10 cellular contexts compared by ENCODE assay signal in the genomic region with DNA sequence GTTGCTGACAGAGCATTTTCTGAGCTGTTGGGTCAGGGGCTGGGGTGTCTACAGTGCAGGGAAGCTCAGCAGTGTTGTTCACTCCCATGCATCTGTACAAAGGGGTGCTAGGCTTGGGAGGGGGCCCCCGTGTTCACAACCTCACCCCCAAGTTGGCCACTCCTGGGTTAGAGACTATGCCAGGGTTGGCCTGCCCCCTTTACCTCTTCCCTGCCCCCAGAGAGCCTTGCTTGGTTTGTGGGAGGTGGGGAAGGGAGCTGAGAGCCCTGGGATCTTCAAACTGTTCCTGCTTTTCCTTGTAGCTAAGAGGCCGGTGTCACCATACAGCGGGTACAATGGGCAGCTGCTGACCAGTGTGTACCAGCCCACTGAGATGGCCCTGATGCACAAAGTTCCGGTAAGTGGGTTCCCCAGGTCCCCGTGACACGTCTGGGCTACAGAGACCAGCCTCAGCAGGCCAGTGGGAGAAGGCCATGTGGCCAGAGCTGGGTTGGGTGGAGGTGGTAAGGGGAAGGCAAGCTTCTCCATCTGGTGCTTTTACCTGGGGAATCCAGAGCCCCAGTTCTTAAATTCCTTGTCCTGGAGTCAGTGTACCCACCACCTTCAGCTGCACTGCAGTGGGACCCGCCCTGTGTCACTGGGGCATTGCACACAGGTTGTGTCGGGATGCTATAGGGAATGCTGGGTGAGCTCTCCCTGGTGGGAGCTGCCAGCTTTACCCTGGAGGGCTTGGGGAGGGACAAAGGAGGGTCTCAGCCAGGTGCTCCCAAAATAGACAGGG. TPM values are rescaled to one million over a fixed set of nuclear protein-coding genes. Genes with fewer than 3 reads are reported as not detected.
DNase-seq lines count a peak whose midpoint lies in the region; ATAC-seq and TF ChIP-seq lines count a peak whose summit lies in the region.
"Had no signal": no experiment of that assay in that cellular context is flagged by ENCODE, and none has a peak within 500 bp of the region (broad histone marks: within the 10 kb centered on the region; RNA-seq: fewer than 3 reads in every experiment).

No MANE protein-coding gene starts in this region.

- no peak for ATAC-seq in PC-3
- ATAC-seq in GM21447 (IDR thresholded peaks at IDR 0.05; ENCODE audit: unreplicated experiment) = no peak

- H3K36me3 Mint-ChIP-seq in nephron progenitor cell (ENCODE audit: low read depth) = peaks cover 48% of the 10 kb centered on the region

- H3K4me3 ChIP-seq in PC-3 (ENCODE audit: low read length) = no peak overlapping the region
- peak overlapping the region; percentile 34 to 42 (median 39) for H3K4me3 ChIP-seq in esophagus muscularis mucosa
- H3K4me3 ChIP-seq in thyroid gland (replicated peaks in 1 of 3) = peak overlapping the region in 1 of 3 donors; percentile 3
- H3K4me3 ChIP-seq in BE2C (ENCODE audit: low read depth, low read length) = no peak overlapping the region

- intact Hi-C loops in PC-3 (cut with micrococcal nuclease) = no loop called here
- intact Hi-C loops in esophagus muscularis mucosa (cut with DNase I) = no loop called here
- intact Hi-C loops in thyroid gland (cut with DNase I) = no loop called here

- H3K27ac Mint-ChIP-seq in nephron progenitor cell = peak overlapping the region; percentile 71
- H3K27ac Mint-ChIP-seq: HFFc6 had no signal

- H3K4me2 ChIP-seq in PC-3 (ENCODE audit: low read length) = peak overlapping the region; percentile 36; the same call in 1 of the 2 replicates

- TF ChIP-seq POLR2A in esophagus muscularis mucosa (IDR thresholded peaks at IDR 0.05; ENCODE audit: low read depth) (no peak), thyroid gland (IDR thresholded peaks at IDR 0.05) (no peak)

- H3K36me3 ChIP-seq in PC-3 (ENCODE audit: low read depth, low read length) (peaks cover 35% of the 10 kb centered on the region), esophagus muscularis mucosa (peaks cover 0 to 36% (median 14%) of the 10 kb centered on the region in 4 donors), thyroid gland (peaks cover 10 to 14% of the 10 kb centered on the region in 2 donors), BE2C (no peaks in the 10 kb centered on the region)
- H3K36me3 ChIP-seq: brain microvascular endothelial cell had no signal

- H3K27me3 Mint-ChIP-seq in nephron progenitor cell (ENCODE audit: low read depth, poor library complexity) = peaks cover 5% of the 10 kb centered on the region

- CTCF ChIA-PET in PC-3 (lab: Charles Lee) = interaction anchor here (1.1 kb wide), 1 partner anchor 63 kb away, joined by 3 read pairs; no protein-coding TSS in a partner anchor

- H3K9me2 ChIP-seq in PC-3 (replicated peaks; ENCODE audit: low read length) = no peaks in the 10 kb centered on the region

- H3K4me3 Mint-ChIP-seq in nephron progenitor cell = no peak overlapping the region
- H3K4me3 Mint-ChIP-seq: HFFc6 had no signal

- no TSS peak for BruUV-seq in PC-3 (replicated peaks; lab: Mats Ljungman, UMichigan)

- H3K27ac ChIP-seq in PC-3 (ENCODE audit: low read length) = peak overlapping the region; percentile 46
- H3K27ac ChIP-seq in esophagus muscularis mucosa (replicated peaks in 1 of 4) = peak overlapping the region; percentile 74 to 86 (median 78)
- H3K27ac ChIP-seq in thyroid gland = peak overlapping the region; percentile 89 to 95 (median 92)
- H3K27ac ChIP-seq: brain microvascular endothelial cell had no signal

- H3K9me3 Mint-ChIP-seq in nephron progenitor cell = peaks cover 4% of the 10 kb centered on the region

- H3K9me3 ChIP-seq in PC-3 (ENCODE audit: low read length) (no peaks in the 10 kb centered on the region), esophagus muscularis mucosa (no peaks in the 10 kb centered on the region), thyroid gland (no peaks in the 10 kb centered on the region), BE2C (no peaks in the 10 kb centered on the region)

- H2AFZ ChIP-seq in PC-3 (ENCODE audit: low read length) = no peak overlapping the region

- peaks cover 13% of the 10 kb centered on the region for H3K4me1 ChIP-seq in PC-3 (ENCODE audit: insufficient read depth, low read length)
- H3K4me1 ChIP-seq in esophagus muscularis mucosa = peaks cover 53 to 62% (median 59%) of the 10 kb centered on the region in 4 donors
- H3K4me1 ChIP-seq in thyroid gland = peaks cover 59 to 70% of the 10 kb centered on the region in 2 donors
- peaks cover 13% of the 10 kb centered on the region for H3K4me1 ChIP-seq in BE2C

- DNase-seq in PC-3 (no peak), esophagus muscularis mucosa (ENCODE audit: extremely low spot score) (no peak), nephron progenitor cell (no peak), thyroid gland (no peak), GM10266 (ENCODE audit: extremely low spot score) (no peak), BE2C (no peak)
- no peak for DNase-seq in stimulated activated CD4-positive, alpha-beta T cell treated with anti-CD3 and anti-CD28 coated beads, Interleukin-2, amount 100 ng/mL, for 24 hours
- DNase-seq: brain microvascular endothelial cell, HFFc6 had no signal

- peaks cover 59% of the 10 kb centered on the region for H3K4me1 Mint-ChIP-seq in nephron progenitor cell

- TF ChIP-seq CTCF in PC-3 (conservative IDR thresholded peaks at IDR 0.05; ENCODE audit: low read depth, low read length) (no peak), esophagus muscularis mucosa (IDR thresholded peaks at IDR 0.05) (no peak), nephron progenitor cell (IDR thresholded peaks at IDR 0.05) (no peak), thyroid gland (IDR thresholded peaks at IDR 0.05) (no peak), GM10266 (IDR thresholded peaks at IDR 0.05; ENCODE audit: control insufficient read depth, insufficient read depth, low read depth, missing control alignments) (no peak), BE2C (IDR thresholded peaks at IDR 0.05; ENCODE audit: low read depth, low read length) (no peak)

- 0 out of 2 replicates have a peak, but pooled peaks cover 7% of the 10 kb centered on the region for H4K20me1 ChIP-seq in PC-3 (ENCODE audit: low read length)

- H3K27me3 ChIP-seq in PC-3 (ENCODE audit: low read length) (no peaks in the 10 kb centered on the region), esophagus muscularis mucosa (no peaks in the 10 kb centered on the region), thyroid gland (no peaks in the 10 kb centered on the region), BE2C (no peaks in the 10 kb centered on the region)

- H3K9ac ChIP-seq in PC-3 (ENCODE audit: low read length) = no peak overlapping the region

- no peak for TF ChIP-seq EP300 in esophagus muscularis mucosa (IDR thresholded peaks at IDR 0.05)

- 74% methylated on average over 5 of the region's 8 CpGs for WGBS in esophagus muscularis mucosa
- 67 to 85% methylated on average over 7 of the region's 8 CpGs for WGBS in thyroid gland, 2 donors

- POLR2A ChIA-PET in PC-3 (lab: Charles Lee; ENCODE audit: unreplicated experiment) = interaction anchor here (0.7 to 1.0 kb wide), 3 partner anchors 10 to 798 kb away, joined by 3 to 11 read pairs (median 4); no protein-coding TSS in a partner anchor

- H3F3A ChIP-seq in PC-3 (ENCODE audit: low read length, unreplicated experiment) = no peaks in the 10 kb centered on the region

- peaks cover 11% of the 10 kb centered on the region for H3K79me2 ChIP-seq in PC-3 (ENCODE audit: low read length)

RNA-seq across cellular contexts. Expression of a gene that starts 11.8 kb away (rescaled TPM):
- total RNA-seq in PC-3 (2014; rRNA removed) (209 and 210 TPM in 2 replicates), esophagus muscularis mucosa (10 to 100 TPM; 12.6 to 23.6 (median 14.5) TPM), thyroid gland (100 to 1,000 TPM in 3 of 4 donors, 10 to 100 TPM in 1; 73.2 to 194 (median 163) TPM)
- polyA plus RNA-seq in BE2C (2012; ENCODE audit: insufficient read depth, insufficient read length, low read depth) = 17.4 TPM
- total RNA-seq: HFFc6 had no signal

RNA-seq across cellular contexts. Expression of a gene that starts 22.7 kb away (rescaled TPM):
- total RNA-seq in PC-3 (2014; rRNA removed) = not detected in 2 replicates
- total RNA-seq in esophagus muscularis mucosa = 1 to 10 TPM; 1.2 to 4.1 (median 2.4) TPM
- total RNA-seq in thyroid gland = 1 to 10 TPM in 2 of 4 donors, under 1 TPM in 2; 0.78 to 5.8 (median 2.1) TPM
- not detected for polyA plus RNA-seq in BE2C (2012; ENCODE audit: insufficient read depth, insufficient read length, low read depth)
- total RNA-seq: HFFc6 had no signal

Comparison
In these comparisons a context has a peak if more than half of its experiments do, and no peak if none do; other contexts are left out.
1. H3K4me3 ChIP-seq: peak in esophagus muscularis mucosa (4 of 4); none in PC-3 (single experiment) and BE2C (single experiment).
2. Peak in every context shown above with its lines, with median percentiles within 50 percentile points of each other: H3K27ac ChIP-seq.